In genomic region chr17:82357394-82357793, GRCh38 we compare ENCODE assay signal across 26 cellular contexts. TPM values are rescaled to one million over a fixed set of nuclear protein-coding genes. Genes with fewer than 3 reads are reported as not detected.
"Had no signal": no experiment of that assay in that cellular context is flagged by ENCODE, and none has a peak within 500 bp of the region (broad histone marks: within the 10 kb centered on the region; RNA-seq: fewer than 3 reads in every experiment).

No MANE protein-coding gene starts in this region.

- H3K4me1 ChIP-seq: gastrocnemius medialis, tibial nerve had no signal

- DNase-seq: activated CD4-positive, alpha-beta T cell treated with anti-CD3 and anti-CD28 coated beads for 1 hour; activated naive CD4-positive, alpha-beta T cell treated with Interleukin-2 at 50 U/mL for 16 hours; activated naive CD8-positive, alpha-beta T cell treated with anti-CD3 and anti-CD28 coated beads, Interleukin-2, amount 10 ng/mL, durations not matched to agents 7 days and 5 days; activated T-cell treated with anti-CD3 and anti-CD28 coated beads, Interleukin-2, amount 50 U/mL, for 1 hour; amniotic stem cell; cortex of kidney; esophagus squamous epithelium; gastrocnemius medialis; hypothalamus; naive B cell; occipital lobe; small intestine; stimulated activated CD4-positive, alpha-beta T cell treated with anti-CD3 and anti-CD28 coated beads, Interleukin-2, amount 100 ng/mL, for 24 hours; stimulated activated naive CD8-positive, alpha-beta T cell treated with anti-CD3 and anti-CD28 coated beads, Interleukin-15, amount 100 ng/mL, for 72 hours had no signal

- FAIRE-seq: islet of Langerhans, small intestine, TTC549, urothelium cell line had no signal

- H3K9me3 ChIP-seq: esophagus squamous epithelium, gastrocnemius medialis, tibial nerve had no signal

- H3K4me3 ChIP-seq: esophagus squamous epithelium, gastrocnemius medialis, tibial nerve had no signal

- ATAC-seq: gastrocnemius medialis; stimulated activated effector memory CD8-positive, alpha-beta T cell treated with anti-CD3 and anti-CD28 coated beads, Interleukin-12 subunit alpha, Interleukin-12 subunit beta, amount 100 ng/mL, for 72 hours; stimulated activated naive CD8-positive, alpha-beta T cell treated with anti-CD3 and anti-CD28 coated beads, Interleukin-15, amount 100 ng/mL, for 72 hours had no signal

- H3K27ac ChIP-seq: esophagus squamous epithelium, gastrocnemius medialis, tibial nerve had no signal

- H3K36me3 ChIP-seq: esophagus squamous epithelium, gastrocnemius medialis, tibial nerve had no signal

RNA-seq across cellular contexts. Expression of gene TEX19, which starts 1.7 kb away (rescaled TPM):
- total RNA-seq: activated naive CD8-positive, alpha-beta T cell treated with anti-CD3 and anti-CD28 coated beads, Interleukin-2, amount 10 ng/mL, durations not matched to agents 7 days and 5 days; cerebellum; esophagus squamous epithelium; mesenteric fat pad; mucosa of gallbladder; occipital lobe; sciatic nerve; tibial nerve had no signal
- polyA plus RNA-seq: liver had no signal

RNA-seq across cellular contexts. Expression of gene UTS2R, which starts 14.2 kb away (rescaled TPM):
- total RNA-seq: activated naive CD8-positive, alpha-beta T cell treated with anti-CD3 and anti-CD28 coated beads, Interleukin-2, amount 10 ng/mL, durations not matched to agents 7 days and 5 days; cerebellum; esophagus squamous epithelium; gastrocnemius medialis; liver; mesenteric fat pad; mucosa of gallbladder; neural crest cell; occipital lobe; sciatic nerve had no signal
- polyA plus RNA-seq: liver, small intestine had no signal

RNA-seq across cellular contexts. Expression of gene SECTM1, which starts 23.8 kb away (rescaled TPM):
- total RNA-seq: endodermal cell, neural crest cell had no signal

RNA-seq across cellular contexts. Expression of gene CD7, which starts 40.0 kb away (rescaled TPM):
- total RNA-seq: cerebellum, neural crest cell, occipital lobe had no signal
